Comparison of ENCODE assay signal across 19 cellular contexts in the genomic region with DNA sequence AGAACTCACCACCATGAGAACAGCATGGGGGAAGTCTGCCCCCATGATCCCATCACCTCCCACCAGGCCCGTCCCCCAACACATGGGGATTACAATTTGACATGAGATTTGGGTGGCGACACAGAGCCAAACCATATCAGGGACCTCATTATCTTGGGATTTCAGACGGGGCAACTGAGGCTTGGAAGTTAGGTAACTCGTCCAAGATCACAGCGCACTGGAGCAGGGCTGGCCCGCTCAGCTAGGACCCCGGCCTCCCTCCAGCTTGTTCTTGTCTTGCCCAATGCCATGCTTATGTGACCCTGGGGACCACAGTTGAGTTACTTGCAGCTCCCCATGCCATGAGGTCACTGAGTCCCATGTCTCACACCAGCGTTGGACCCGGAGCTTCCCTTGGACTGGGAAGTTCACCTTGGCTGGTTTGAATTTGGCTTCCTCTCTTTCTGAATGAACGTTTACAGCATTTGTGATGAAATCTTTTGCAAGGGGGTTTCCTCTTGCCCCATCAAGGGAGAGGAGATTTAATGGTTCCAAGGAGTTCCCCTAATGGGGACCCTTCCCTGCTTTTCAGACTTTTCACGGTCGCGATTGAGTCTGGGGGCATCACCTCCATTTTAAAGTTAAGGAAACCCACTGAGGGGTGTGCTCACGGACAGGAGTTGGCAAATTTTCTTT. TPM values are rescaled to one million over a fixed set of nuclear protein-coding genes. Genes with fewer than 3 reads are reported as not detected.
DNase-seq lines count a peak whose midpoint lies in the region; ATAC-seq and TF ChIP-seq lines count a peak whose summit lies in the region.
"Had no signal": no experiment of that assay in that cellular context is flagged by ENCODE, and none has a peak within 500 bp of the region (broad histone marks: within the 10 kb centered on the region; RNA-seq: fewer than 3 reads in every experiment).

No MANE protein-coding gene starts in this region.

- H3K9ac ChIP-seq in BLaER1 treated with 17β-estradiol and CSF1 and Interleukin-3, amounts not matched to agents 10 nM and 100 nM = no peak overlapping the region

- no peak overlapping the region for H3K4me3 ChIP-seq in BLaER1 treated with 17β-estradiol and CSF1 and Interleukin-3, amounts not matched to agents 10 nM and 100 nM
- H3K4me3 ChIP-seq in NB4 (ENCODE audit: low read depth, low read length) (no peak overlapping the region), right cardiac atrium (ENCODE audit: low read length) (no peak overlapping the region), psoas muscle (no peak overlapping the region)

- POLR2A ChIA-PET in HEK293T (lab: Yijun Ruan, JAX) = no interaction called here

- ATAC-seq in right cardiac atrium = no peak
- ATAC-seq in psoas muscle = no peak
- ATAC-seq in GM21825 (IDR thresholded peaks at IDR 0.05; ENCODE audit: unreplicated experiment) = no peak
- ATAC-seq: PC-3 had no signal

- TF ChIP-seq POLR2A in NB4 (IDR thresholded peaks at IDR 0.05; ENCODE audit: extremely low read depth, insufficient read length) = no peak

- TF ChIP-seq CTCF in NB4 (IDR thresholded peaks at IDR 0.05; ENCODE audit: low read depth, low read length) (no peak), psoas muscle (IDR thresholded peaks at IDR 0.05) (no peak)

- H3K4me2 ChIP-seq in BLaER1 treated with 17β-estradiol and CSF1 and Interleukin-3, amounts not matched to agents 10 nM and 100 nM = peak overlapping the region; percentile 20 to 100 (median 63); a peak in 20 of 22 replicates

- no peaks in the 10 kb centered on the region for H3K9me3 ChIP-seq in BLaER1 treated with 17β-estradiol and CSF1 and Interleukin-3, amounts not matched to agents 10 nM and 100 nM (replicated peaks in 1 of 11)
- H3K9me3 ChIP-seq in right cardiac atrium (ENCODE audit: control insufficient read depth, low read length) = no peaks in the 10 kb centered on the region
- no peaks in the 10 kb centered on the region for H3K9me3 ChIP-seq in psoas muscle

- peak overlapping the region in 4 of 11 experiments; percentile 15 to 59 (median 46); a peak in 6 of 22 replicates for H3K27ac ChIP-seq in BLaER1 treated with 17β-estradiol and CSF1 and Interleukin-3, amounts not matched to agents 10 nM and 100 nM
- H3K27ac ChIP-seq in right cardiac atrium (ENCODE audit: low read length) (no peak overlapping the region), psoas muscle (no peak overlapping the region)
- H3K27ac ChIP-seq: RWPE1 had no signal

- H4K20me1 ChIP-seq in BLaER1 treated with 17β-estradiol and CSF1 and Interleukin-3, amounts not matched to agents 10 nM and 100 nM = peaks cover 0 to 79% (median 25%) of the 10 kb centered on the region in 11 experiments; a peak in 15 of 22 replicates

- WGBS in right cardiac atrium = 84% methylated on average over 14 of the region's 14 CpGs
- WGBS in psoas muscle, 3 donors = 88 to 94% (median 92%) methylated on average over 14 of the region's 14 CpGs

- CTCF ChIA-PET in HEK293T (lab: Yijun Ruan, JAX) = no interaction called here

- DNase-seq in NB4 (ENCODE audit: low read depth) (peak; percentile 88), right cardiac atrium (peak in 2 of 3 donors; percentile 16 to 32), psoas muscle (peak; percentile 12 to 51), Ammon's horn (ENCODE audit: low spot score) (no peak), HEK293T (ENCODE audit: extremely low spot score) (no peak)
- DNase-seq: Calu3; CD4-positive, alpha-beta memory T cell; DMS53; MV-4-11; NCI-H1417 treated with DMSO at 0.1 percent for 48 hours; NCI-H1930; NCI-H2171 treated with DMSO at 0.1 percent for 48 hours; NCI-H510A; NCI-H774; PC-3 had no signal

- H3K36me3 ChIP-seq in BLaER1 treated with 17β-estradiol and CSF1 and Interleukin-3, amounts not matched to agents 10 nM and 100 nM = peaks cover 0 to 100% (median 68%) of the 10 kb centered on the region in 11 experiments; a peak in 15 of 22 replicates
- H3K36me3 ChIP-seq in psoas muscle (ENCODE audit: insufficient read depth in 1 of 2, low read depth in 1 of 2) = no peaks in the 10 kb centered on the region

- peaks cover 0 to 14% (median 0%) of the 10 kb centered on the region in 11 experiments; a peak in 2 of 22 replicates for H3K27me3 ChIP-seq in BLaER1 treated with 17β-estradiol and CSF1 and Interleukin-3, amounts not matched to agents 10 nM and 100 nM
- H3K27me3 ChIP-seq in right cardiac atrium (ENCODE audit: control insufficient read depth, insufficient read depth) (no peaks in the 10 kb centered on the region), psoas muscle (ENCODE audit: insufficient read depth in 3 of 3, low read length in 2 of 3) (no peaks in the 10 kb centered on the region)

- intact Hi-C loops in right cardiac atrium (cut with DNase I) (no loop called here), psoas muscle (cut with DNase I) (no loop called here)

- peaks cover 33 to 88% (median 85%) of the 10 kb centered on the region in 10 experiments for H3K4me1 ChIP-seq in BLaER1 treated with 17β-estradiol and CSF1 and Interleukin-3, amounts not matched to agents 10 nM and 100 nM
- no peaks in the 10 kb centered on the region for H3K4me1 ChIP-seq in right cardiac atrium (ENCODE audit: control insufficient read depth, insufficient read depth, low read length)
- H3K4me1 ChIP-seq in psoas muscle = no peaks in the 10 kb centered on the region

TF ChIP-seq in HEK293T, 16 proteins besides CTCF, POLR2A, EP300 and RAD21:
- TF ChIP-seq HDGF (IDR thresholded peaks at IDR 0.05; ENCODE audit: borderline replicate concordance) (no peak), BHLHE40 (IDR thresholded peaks at IDR 0.05; ENCODE audit: borderline replicate concordance) (no peak), FOXK2 (IDR thresholded peaks at IDR 0.05) (no peak), ZNF384 (IDR thresholded peaks at IDR 0.05) (no peak), ARNT (IDR thresholded peaks at IDR 0.05) (no peak), FOXM1 (IDR thresholded peaks at IDR 0.05; ENCODE audit: borderline replicate concordance) (no peak), LEF1 (IDR thresholded peaks at IDR 0.05; ENCODE audit: borderline replicate concordance) (no peak), ELF4 (IDR thresholded peaks at IDR 0.05) (no peak), CTBP1 (IDR thresholded peaks at IDR 0.05; ENCODE audit: borderline replicate concordance) (no peak), TARDBP (IDR thresholded peaks at IDR 0.05) (no peak), L3MBTL2 (conservative IDR thresholded peaks at IDR 0.05) (no peak), FOXA1 (IDR thresholded peaks at IDR 0.05) (no peak), SP1 (IDR thresholded peaks at IDR 0.05) (no peak), NFRKB (IDR thresholded peaks at IDR 0.05) (no peak), SUZ12 (IDR thresholded peaks at IDR 0.05) (no peak)
- TF ChIP-seq, protein P1, sequence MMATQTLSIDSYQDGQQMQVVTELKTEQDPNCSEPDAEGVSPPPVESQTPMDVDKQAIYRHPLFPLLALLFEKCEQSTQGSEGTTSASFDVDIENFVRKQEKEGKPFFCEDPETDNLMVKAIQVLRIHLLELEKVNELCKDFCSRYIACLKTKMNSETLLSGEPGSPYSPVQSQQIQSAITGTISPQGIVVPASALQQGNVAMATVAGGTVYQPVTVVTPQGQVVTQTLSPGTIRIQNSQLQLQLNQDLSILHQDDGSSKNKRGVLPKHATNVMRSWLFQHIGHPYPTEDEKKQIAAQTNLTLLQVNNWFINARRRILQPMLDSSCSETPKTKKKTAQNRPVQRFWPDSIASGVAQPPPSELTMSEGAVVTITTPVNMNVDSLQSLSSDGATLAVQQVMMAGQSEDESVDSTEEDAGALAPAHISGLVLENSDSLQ (IDR thresholded peaks at IDR 0.05) = no peak

RNA-seq across cellular contexts. Expression of a gene that starts 18.2 kb away (rescaled TPM):
- total RNA-seq in right cardiac atrium (100 to 1,000 TPM in 2 of 4 donors, 10 to 100 TPM in 2; 52.8 to 133 (median 96.0) TPM), psoas muscle (10 to 100 TPM in 2 of 4 donors, 1 to 10 TPM in 2; 7.2 to 26.4 (median 17.0) TPM)
- polyA plus RNA-seq in right cardiac atrium (80.6 TPM), psoas muscle (10 to 100 TPM; 11.1 to 15.5 (median 14.0) TPM)
- total RNA-seq: Calu3; CD4-positive, alpha-beta memory T cell; SK-MEL-5 had no signal
- polyA plus RNA-seq: CD4-positive, alpha-beta memory T cell had no signal

Comparison
In these comparisons a context has a peak if more than half of its experiments do, and no peak if none do; other contexts are left out.
1. DNase-seq: peak in NB4 (single experiment), right cardiac atrium (2 of 3) and psoas muscle (2 of 2); none in Ammon's horn (single experiment) and HEK293T (single experiment).